ENCODE assay signal across 15 cellular contexts in the genomic region with DNA sequence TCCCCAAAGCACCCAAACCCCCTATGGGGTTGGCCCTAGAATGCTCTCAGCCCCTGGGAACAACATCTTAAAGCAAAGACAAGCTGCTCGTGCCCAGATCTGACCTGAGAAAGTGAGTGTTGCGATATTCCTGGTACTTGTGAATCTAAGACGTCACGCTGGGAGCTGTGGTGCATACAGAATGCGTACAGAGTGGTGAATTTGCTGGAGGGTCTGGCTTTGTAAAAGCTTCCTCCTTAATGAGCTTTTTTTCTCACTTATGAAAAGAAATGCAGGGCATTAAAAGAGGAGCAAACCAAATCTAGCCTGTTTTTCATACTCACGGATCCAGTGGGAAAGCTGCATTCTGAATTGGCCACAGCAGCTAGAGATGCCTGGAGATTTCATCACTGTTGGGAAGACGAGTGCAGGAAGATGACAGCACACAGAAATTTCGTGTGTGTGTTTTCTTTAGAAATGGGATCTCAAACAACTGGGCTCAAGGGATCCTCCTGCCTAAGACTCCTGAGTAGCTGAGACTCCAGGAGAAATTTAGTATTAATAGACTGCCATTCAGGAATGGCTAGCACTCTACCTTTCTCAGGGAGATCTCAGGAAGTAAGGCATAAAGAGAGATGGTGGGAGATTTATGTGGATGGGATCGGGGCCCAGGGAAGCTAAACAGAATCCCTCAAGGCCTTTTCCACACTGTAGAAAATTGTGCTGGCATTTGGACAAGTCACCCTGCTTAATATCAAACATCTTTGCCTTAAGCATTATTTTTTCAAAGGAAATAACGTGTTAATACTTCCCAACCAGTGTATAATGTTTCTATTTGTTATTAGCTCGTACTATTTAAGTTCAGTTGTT.
DNase-seq lines count a peak whose midpoint lies in the region; TF ChIP-seq lines count a peak whose summit lies in the region.
"Had no signal": no experiment of that assay in that cellular context is flagged by ENCODE, and none has a peak within 500 bp of the region (broad histone marks: within the 10 kb centered on the region; RNA-seq: fewer than 3 reads in every experiment).

No MANE protein-coding gene starts in this region.

- TF ChIP-seq CTCF in AG10803 (conservative IDR thresholded peaks at IDR 0.05; ENCODE audit: low read length): no peak
- TF ChIP-seq CTCF in fibroblast of lung (conservative IDR thresholded peaks at IDR 0.05 in 1 of 2, IDR thresholded peaks at IDR 0.05 in 1 of 2; ENCODE audit: low read depth in 1 of 2, low read length in 2 of 2): no peak

- H3K27ac ChIP-seq in fibroblast of lung (ENCODE audit: insufficient read depth, low read length): no peak overlapping the region
- H3K27ac ChIP-seq: skin epidermis had no signal

- H3K4me2 ChIP-seq in fibroblast of lung (ENCODE audit: extremely low read depth, insufficient read depth, low read length): no peak overlapping the region
- H3K4me2 ChIP-seq: A549 had no signal

- H3K36me3 ChIP-seq in fibroblast of lung (ENCODE audit: control insufficient read depth, insufficient read depth, low read length) (no peaks in the 10 kb centered on the region), neuron (ENCODE audit: insufficient read depth, low read length) (no peaks in the 10 kb centered on the region)

- no peak overlapping the region for H3K4me3 Mint-ChIP-seq in T-helper 2 cell treated with Interferon-gamma antibody and Interleukin-4, amounts not matched to agents 5 μg/mL and 100 μg/mL, for 36 hours
- H3K4me3 Mint-ChIP-seq: activated CD8-positive, alpha-beta T cell treated with anti-CD3 and anti-CD28 coated beads, Interleukin-2, amount 10 ng/mL, durations not matched to agents 7 days and 5 days had no signal

- DNase-seq in AG10803 (ENCODE audit: low read depth) (peak; percentile 40), NCI-H2227 treated with DMSO at 0.1 percent for 48 hours (lab: John Stamatoyannopoulos, UW) (peak; percentile 64), fibroblast of lung (ENCODE audit: low read depth in 2 of 2) (peak; percentile 13 to 20), pons (ENCODE audit: low spot score) (no peak), foreskin melanocyte (no peak), NCI-H1105 treated with DMSO at 0.1 percent for 48 hours (lab: John Stamatoyannopoulos, UW) (no peak)
- no peak for DNase-seq in T-helper 2 cell treated with Interferon-gamma antibody and Interleukin-4, amounts not matched to agents 5 μg/mL and 100 μg/mL, for 36 hours (ENCODE audit: low spot score)
- DNase-seq: activated CD8-positive, alpha-beta T cell treated with anti-CD3 and anti-CD28 coated beads, Interleukin-2, amount 10 ng/mL, durations not matched to agents 7 days and 5 days; activated naive CD4-positive, alpha-beta T cell; central memory CD4-positive, alpha-beta T cell; NCI-H2081 treated with DMSO at 0.1 percent for 48 hours; Right ventricle myocardium superior had no signal

- H4K20me1 ChIP-seq in fibroblast of lung (ENCODE audit: control insufficient read depth, extremely low read depth, insufficient read depth, low read length): no peaks in the 10 kb centered on the region

- peaks cover 14% of the 10 kb centered on the region for H3K27me3 Mint-ChIP-seq in T-helper 2 cell treated with Interferon-gamma antibody and Interleukin-4, amounts not matched to agents 5 μg/mL and 100 μg/mL, for 36 hours (ENCODE audit: low read depth)

- no peaks in the 10 kb centered on the region for H3K36me3 Mint-ChIP-seq in T-helper 2 cell treated with Interferon-gamma antibody and Interleukin-4, amounts not matched to agents 5 μg/mL and 100 μg/mL, for 36 hours (ENCODE audit: low read depth)

- H3K4me1 Mint-ChIP-seq in T-helper 2 cell treated with Interferon-gamma antibody and Interleukin-4, amounts not matched to agents 5 μg/mL and 100 μg/mL, for 36 hours (ENCODE audit: low read depth): no peaks in the 10 kb centered on the region

- no peak overlapping the region for H2AFZ ChIP-seq in fibroblast of lung (ENCODE audit: low read length)
- H2AFZ ChIP-seq in neuron (ENCODE audit: low read depth, low read length): peak overlapping the region; percentile 23

- no peaks in the 10 kb centered on the region for H3K9me3 Mint-ChIP-seq in T-helper 2 cell treated with Interferon-gamma antibody and Interleukin-4, amounts not matched to agents 5 μg/mL and 100 μg/mL, for 36 hours

- no peaks in the 10 kb centered on the region for H3K4me1 ChIP-seq in fibroblast of lung (ENCODE audit: control insufficient read depth, extremely low read depth, insufficient read depth, low read length)
- peaks cover 28% of the 10 kb centered on the region for H3K4me1 ChIP-seq in neuron (ENCODE audit: insufficient read depth, low read length)
- H3K4me1 ChIP-seq: A549 had no signal

- H3K27me3 ChIP-seq in fibroblast of lung (ENCODE audit: control insufficient read depth, insufficient read depth, low read length): peaks cover 2% of the 10 kb centered on the region
- H3K27me3 ChIP-seq in neuron (ENCODE audit: insufficient read depth, low read length): no peaks in the 10 kb centered on the region

- H3K9ac ChIP-seq in fibroblast of lung (ENCODE audit: insufficient read depth, low read length): no peak overlapping the region

- H3K27ac Mint-ChIP-seq in T-helper 2 cell treated with Interferon-gamma antibody and Interleukin-4, amounts not matched to agents 5 μg/mL and 100 μg/mL, for 36 hours: no peak overlapping the region
- H3K27ac Mint-ChIP-seq: activated CD8-positive, alpha-beta T cell treated with anti-CD3 and anti-CD28 coated beads, Interleukin-2, amount 10 ng/mL, durations not matched to agents 7 days and 5 days had no signal

- H3K79me2 ChIP-seq in fibroblast of lung (ENCODE audit: control insufficient read depth, insufficient read depth, low read length): no peaks in the 10 kb centered on the region

- H3K4me3 ChIP-seq in AG10803 (ENCODE audit: low read length) (no peak overlapping the region), fibroblast of lung (replicated peaks in 1 of 4; ENCODE audit: control extremely low read depth in 1 of 4, insufficient read depth in 1 of 4, low read depth in 3 of 4, low read length in 4 of 4) (no peak overlapping the region), neuron (ENCODE audit: low read length) (peak overlapping the region; percentile 20)
- H3K4me3 ChIP-seq: A549, skin epidermis had no signal

- H3K9me3 ChIP-seq in fibroblast of lung (ENCODE audit: control insufficient read depth, insufficient read depth, low read depth, low read length) (no peaks in the 10 kb centered on the region), neuron (ENCODE audit: low read length) (no peaks in the 10 kb centered on the region)
- H3K9me3 ChIP-seq: A549 had no signal

Comparison
In these comparisons a context has a peak if more than half of its experiments do, and no peak if none do; other contexts are left out.
1. DNase-seq: peak in AG10803 (single experiment), NCI-H2227 treated with DMSO at 0.1 percent for 48 hours (single experiment) and fibroblast of lung (2 of 2); none in T-helper 2 cell treated with Interferon-gamma antibody and Interleukin-4, amounts not matched to agents 5 μg/mL and 100 μg/mL, for 36 hours (single experiment), pons (single experiment), foreskin melanocyte (single experiment) and NCI-H1105 treated with DMSO at 0.1 percent for 48 hours (single experiment).